Comparison of ENCODE assay signal across 1 cellular context in the genomic region with DNA sequence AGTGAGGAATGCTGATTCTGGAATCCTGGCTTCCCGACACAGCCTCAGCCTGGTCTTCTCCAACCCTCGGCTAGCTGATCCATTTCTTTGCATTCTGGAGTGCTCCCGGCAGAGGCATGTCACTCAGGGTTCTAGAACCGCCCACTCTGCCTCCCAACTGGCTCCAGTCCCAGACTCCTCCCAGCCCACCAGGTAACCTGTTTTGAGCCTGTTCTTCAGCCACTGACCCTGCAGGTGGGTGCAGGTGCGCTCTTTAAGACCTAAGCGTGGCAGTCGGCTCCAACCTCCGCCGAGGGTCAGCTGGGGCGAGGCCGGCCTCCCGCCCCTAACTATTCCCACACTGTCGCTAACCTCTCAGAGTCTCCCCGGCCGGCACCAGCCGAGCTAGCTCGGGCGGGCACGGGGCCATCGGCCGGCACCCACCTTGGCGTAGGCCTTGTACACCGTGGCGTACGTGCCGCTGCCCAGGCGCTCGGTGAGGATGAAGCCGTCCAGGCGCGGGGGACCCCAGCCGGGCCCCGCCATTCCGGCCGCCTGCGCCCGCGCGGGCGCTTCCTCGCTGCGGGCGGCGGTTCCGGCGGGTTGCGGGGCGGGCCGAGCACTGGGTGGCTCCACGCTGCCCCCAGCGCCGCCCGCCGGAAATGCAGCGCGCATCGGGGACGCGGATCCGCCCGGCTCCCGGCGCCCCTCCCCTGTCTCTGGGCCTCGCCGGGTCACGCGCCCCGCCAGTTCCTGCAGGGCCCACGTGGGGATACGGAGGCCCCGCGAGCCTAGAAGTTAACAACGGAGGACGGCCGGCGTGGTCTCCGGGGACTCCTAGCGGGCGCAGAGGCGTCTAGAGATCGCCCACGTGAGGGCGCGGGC.
TF ChIP-seq lines count a peak whose summit lies in the region.

A gene with protein sequence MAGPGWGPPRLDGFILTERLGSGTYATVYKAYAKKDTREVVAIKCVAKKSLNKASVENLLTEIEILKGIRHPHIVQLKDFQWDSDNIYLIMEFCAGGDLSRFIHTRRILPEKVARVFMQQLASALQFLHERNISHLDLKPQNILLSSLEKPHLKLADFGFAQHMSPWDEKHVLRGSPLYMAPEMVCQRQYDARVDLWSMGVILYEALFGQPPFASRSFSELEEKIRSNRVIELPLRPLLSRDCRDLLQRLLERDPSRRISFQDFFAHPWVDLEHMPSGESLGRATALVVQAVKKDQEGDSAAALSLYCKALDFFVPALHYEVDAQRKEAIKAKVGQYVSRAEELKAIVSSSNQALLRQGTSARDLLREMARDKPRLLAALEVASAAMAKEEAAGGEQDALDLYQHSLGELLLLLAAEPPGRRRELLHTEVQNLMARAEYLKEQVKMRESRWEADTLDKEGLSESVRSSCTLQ (minus strand): TSS at position 576 of the 864 bp plus-strand sequence. CDS start 51 bp downstream, at position 525.

TF ChIP-seq in HepG2, 621 proteins besides CTCF, POLR2A, EP300 and RAD21 (continued from another document and continues in another):
- no peak for TF ChIP-seq ZNF337 (CRISPR knock-in tag; IDR thresholded peaks at IDR 0.05; ENCODE audit: borderline replicate concordance, low read depth)
- 0 out of 2 replicates have a peak, but pooled peaks have one; percentile 37 for TF ChIP-seq JUND (CRISPR knock-in tag; IDR thresholded peaks at IDR 0.05)
- no peak for TF ChIP-seq ZNF160 (CRISPR knock-in tag; IDR thresholded peaks at IDR 0.05)
- no peak for TF ChIP-seq ZNF7 (CRISPR knock-in tag; IDR thresholded peaks at IDR 0.05)
- TF ChIP-seq KLF16 (CRISPR knock-in tag; IDR thresholded peaks at IDR 0.05): 0 out of 4 replicates have a peak, but pooled peaks of 1 of the 2 experiments have one; percentile 38
- TF ChIP-seq POLR2AphosphoS5 (IDR thresholded peaks at IDR 0.05; ENCODE audit: low read depth, low read length): peak; percentile 55
- TF ChIP-seq, protein P1, sequence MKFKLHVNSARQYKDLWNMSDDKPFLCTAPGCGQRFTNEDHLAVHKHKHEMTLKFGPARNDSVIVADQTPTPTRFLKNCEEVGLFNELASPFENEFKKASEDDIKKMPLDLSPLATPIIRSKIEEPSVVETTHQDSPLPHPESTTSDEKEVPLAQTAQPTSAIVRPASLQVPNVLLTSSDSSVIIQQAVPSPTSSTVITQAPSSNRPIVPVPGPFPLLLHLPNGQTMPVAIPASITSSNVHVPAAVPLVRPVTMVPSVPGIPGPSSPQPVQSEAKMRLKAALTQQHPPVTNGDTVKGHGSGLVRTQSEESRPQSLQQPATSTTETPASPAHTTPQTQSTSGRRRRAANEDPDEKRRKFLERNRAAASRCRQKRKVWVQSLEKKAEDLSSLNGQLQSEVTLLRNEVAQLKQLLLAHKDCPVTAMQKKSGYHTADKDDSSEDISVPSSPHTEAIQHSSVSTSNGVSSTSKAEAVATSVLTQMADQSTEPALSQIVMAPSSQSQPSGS (CRISPR knock-in tag; IDR thresholded peaks at IDR 0.05): no peak
- TF ChIP-seq KMT2B (CRISPR knock-in tag; IDR thresholded peaks at IDR 0.05): no peak; the same call in 1 of the 2 replicates
- TF ChIP-seq, protein P2, sequence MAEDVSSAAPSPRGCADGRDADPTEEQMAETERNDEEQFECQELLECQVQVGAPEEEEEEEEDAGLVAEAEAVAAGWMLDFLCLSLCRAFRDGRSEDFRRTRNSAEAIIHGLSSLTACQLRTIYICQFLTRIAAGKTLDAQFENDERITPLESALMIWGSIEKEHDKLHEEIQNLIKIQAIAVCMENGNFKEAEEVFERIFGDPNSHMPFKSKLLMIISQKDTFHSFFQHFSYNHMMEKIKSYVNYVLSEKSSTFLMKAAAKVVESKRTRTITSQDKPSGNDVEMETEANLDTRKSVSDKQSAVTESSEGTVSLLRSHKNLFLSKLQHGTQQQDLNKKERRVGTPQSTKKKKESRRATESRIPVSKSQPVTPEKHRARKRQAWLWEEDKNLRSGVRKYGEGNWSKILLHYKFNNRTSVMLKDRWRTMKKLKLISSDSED (CRISPR knock-in tag; IDR thresholded peaks at IDR 0.05): no peak
- TF ChIP-seq YEATS4 (CRISPR knock-in tag; IDR thresholded peaks at IDR 0.05; ENCODE audit: borderline replicate concordance): peak; percentile 76
- TF ChIP-seq, protein P3, sequence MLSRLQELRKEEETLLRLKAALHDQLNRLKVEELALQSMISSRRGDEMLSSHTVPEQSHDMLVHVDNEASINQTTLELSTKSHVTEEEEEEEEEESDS (CRISPR knock-in tag; IDR thresholded peaks at IDR 0.05; ENCODE audit: borderline replicate concordance): no peak
- no peak for TF ChIP-seq ZNF12 (CRISPR knock-in tag; IDR thresholded peaks at IDR 0.05)
- TF ChIP-seq, protein P4, sequence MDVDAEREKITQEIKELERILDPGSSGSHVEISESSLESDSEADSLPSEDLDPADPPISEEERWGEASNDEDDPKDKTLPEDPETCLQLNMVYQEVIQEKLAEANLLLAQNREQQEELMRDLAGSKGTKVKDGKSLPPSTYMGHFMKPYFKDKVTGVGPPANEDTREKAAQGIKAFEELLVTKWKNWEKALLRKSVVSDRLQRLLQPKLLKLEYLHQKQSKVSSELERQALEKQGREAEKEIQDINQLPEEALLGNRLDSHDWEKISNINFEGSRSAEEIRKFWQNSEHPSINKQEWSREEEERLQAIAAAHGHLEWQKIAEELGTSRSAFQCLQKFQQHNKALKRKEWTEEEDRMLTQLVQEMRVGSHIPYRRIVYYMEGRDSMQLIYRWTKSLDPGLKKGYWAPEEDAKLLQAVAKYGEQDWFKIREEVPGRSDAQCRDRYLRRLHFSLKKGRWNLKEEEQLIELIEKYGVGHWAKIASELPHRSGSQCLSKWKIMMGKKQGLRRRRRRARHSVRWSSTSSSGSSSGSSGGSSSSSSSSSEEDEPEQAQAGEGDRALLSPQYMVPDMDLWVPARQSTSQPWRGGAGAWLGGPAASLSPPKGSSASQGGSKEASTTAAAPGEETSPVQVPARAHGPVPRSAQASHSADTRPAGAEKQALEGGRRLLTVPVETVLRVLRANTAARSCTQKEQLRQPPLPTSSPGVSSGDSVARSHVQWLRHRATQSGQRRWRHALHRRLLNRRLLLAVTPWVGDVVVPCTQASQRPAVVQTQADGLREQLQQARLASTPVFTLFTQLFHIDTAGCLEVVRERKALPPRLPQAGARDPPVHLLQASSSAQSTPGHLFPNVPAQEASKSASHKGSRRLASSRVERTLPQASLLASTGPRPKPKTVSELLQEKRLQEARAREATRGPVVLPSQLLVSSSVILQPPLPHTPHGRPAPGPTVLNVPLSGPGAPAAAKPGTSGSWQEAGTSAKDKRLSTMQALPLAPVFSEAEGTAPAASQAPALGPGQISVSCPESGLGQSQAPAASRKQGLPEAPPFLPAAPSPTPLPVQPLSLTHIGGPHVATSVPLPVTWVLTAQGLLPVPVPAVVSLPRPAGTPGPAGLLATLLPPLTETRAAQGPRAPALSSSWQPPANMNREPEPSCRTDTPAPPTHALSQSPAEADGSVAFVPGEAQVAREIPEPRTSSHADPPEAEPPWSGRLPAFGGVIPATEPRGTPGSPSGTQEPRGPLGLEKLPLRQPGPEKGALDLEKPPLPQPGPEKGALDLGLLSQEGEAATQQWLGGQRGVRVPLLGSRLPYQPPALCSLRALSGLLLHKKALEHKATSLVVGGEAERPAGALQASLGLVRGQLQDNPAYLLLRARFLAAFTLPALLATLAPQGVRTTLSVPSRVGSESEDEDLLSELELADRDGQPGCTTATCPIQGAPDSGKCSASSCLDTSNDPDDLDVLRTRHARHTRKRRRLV (CRISPR knock-in tag; IDR thresholded peaks at IDR 0.05): no peak
- TF ChIP-seq RBFOX2 (IDR thresholded peaks at IDR 0.05; ENCODE audit: low read depth, low read length): peak; percentile 75
- TF ChIP-seq, protein P5, sequence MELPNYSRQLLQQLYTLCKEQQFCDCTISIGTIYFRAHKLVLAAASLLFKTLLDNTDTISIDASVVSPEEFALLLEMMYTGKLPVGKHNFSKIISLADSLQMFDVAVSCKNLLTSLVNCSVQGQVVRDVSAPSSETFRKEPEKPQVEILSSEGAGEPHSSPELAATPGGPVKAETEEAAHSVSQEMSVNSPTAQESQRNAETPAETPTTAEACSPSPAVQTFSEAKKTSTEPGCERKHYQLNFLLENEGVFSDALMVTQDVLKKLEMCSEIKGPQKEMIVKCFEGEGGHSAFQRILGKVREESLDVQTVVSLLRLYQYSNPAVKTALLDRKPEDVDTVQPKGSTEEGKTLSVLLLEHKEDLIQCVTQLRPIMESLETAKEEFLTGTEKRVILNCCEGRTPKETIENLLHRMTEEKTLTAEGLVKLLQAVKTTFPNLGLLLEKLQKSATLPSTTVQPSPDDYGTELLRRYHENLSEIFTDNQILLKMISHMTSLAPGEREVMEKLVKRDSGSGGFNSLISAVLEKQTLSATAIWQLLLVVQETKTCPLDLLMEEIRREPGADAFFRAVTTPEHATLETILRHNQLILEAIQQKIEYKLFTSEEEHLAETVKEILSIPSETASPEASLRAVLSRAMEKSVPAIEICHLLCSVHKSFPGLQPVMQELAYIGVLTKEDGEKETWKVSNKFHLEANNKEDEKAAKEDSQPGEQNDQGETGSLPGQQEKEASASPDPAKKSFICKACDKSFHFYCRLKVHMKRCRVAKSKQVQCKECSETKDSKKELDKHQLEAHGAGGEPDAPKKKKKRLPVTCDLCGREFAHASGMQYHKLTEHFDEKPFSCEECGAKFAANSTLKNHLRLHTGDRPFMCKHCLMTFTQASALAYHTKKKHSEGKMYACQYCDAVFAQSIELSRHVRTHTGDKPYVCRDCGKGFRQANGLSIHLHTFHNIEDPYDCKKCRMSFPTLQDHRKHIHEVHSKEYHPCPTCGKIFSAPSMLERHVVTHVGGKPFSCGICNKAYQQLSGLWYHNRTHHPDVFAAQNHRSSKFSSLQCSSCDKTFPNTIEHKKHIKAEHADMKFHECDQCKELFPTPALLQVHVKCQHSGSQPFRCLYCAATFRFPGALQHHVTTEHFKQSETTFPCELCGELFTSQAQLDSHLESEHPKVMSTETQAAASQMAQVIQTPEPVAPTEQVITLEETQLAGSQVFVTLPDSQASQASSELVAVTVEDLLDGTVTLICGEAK (IDR thresholded peaks at IDR 0.05): no peak
- TF ChIP-seq, protein P5 (CRISPR knock-in tag; IDR thresholded peaks at IDR 0.05): no peak
- peak; percentile 34; the same call in 1 of the 2 replicates for TF ChIP-seq ZSCAN21 (CRISPR knock-in tag; IDR thresholded peaks at IDR 0.05; ENCODE audit: borderline replicate concordance)
- no peak for TF ChIP-seq ZFYVE20 (CRISPR knock-in tag; IDR thresholded peaks at IDR 0.05; ENCODE audit: borderline replicate concordance, low read depth)
- no peak for TF ChIP-seq ETV5 (CRISPR knock-in tag; IDR thresholded peaks at IDR 0.05; ENCODE audit: borderline replicate concordance)
- TF ChIP-seq SRSF4 (IDR thresholded peaks at IDR 0.05; ENCODE audit: low read depth, low read length, poor library complexity, severe bottlenecking): no peak
- TF ChIP-seq SOX13 (IDR thresholded peaks at IDR 0.05): no peak
- no peak; a peak in 1 of 4 replicates for TF ChIP-seq SOX13 (CRISPR knock-in tag; conservative IDR thresholded peaks at IDR 0.05 in 1 of 2, IDR thresholded peaks at IDR 0.05 in 1 of 2)
- TF ChIP-seq JUN (CRISPR knock-in tag; IDR thresholded peaks at IDR 0.05): peak; percentile 44; the same call in 1 of the 2 replicates
- TF ChIP-seq, protein P6, sequence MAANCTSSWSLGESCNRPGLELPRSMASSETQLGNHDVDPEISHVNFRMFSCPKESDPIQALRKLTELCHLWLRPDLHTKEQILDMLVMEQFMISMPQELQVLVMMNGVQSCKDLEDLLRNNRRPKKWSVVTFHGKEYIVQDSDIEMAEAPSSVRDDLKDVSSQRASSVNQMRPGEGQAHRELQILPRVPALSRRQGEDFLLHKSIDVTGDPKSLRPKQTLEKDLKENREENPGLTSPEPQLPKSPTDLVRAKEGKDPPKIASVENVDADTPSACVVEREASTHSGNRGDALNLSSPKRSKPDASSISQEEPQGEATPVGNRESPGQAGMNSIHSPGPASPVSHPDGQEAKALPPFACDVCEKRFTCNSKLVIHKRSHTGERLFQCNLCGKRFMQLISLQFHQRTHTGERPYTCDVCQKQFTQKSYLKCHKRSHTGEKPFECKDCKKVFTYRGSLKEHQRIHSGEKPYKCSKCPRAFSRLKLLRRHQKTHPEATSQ (CRISPR knock-in tag; IDR thresholded peaks at IDR 0.05; ENCODE audit: borderline replicate concordance): no peak
- TF ChIP-seq TRIM24 (CRISPR knock-in tag; IDR thresholded peaks at IDR 0.05): no peak
- TF ChIP-seq, protein P7, sequence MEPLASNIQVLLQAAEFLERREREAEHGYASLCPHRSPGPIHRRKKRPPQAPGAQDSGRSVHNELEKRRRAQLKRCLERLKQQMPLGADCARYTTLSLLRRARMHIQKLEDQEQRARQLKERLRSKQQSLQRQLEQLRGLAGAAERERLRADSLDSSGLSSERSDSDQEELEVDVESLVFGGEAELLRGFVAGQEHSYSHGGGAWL (CRISPR knock-in tag; IDR thresholded peaks at IDR 0.05): no peak
- no peak for TF ChIP-seq FOXA3 (CRISPR knock-in tag; IDR thresholded peaks at IDR 0.05)
- no peak for TF ChIP-seq ZBTB7B (CRISPR knock-in tag; IDR thresholded peaks at IDR 0.05)
- TF ChIP-seq ZKSCAN8 (CRISPR knock-in tag; IDR thresholded peaks at IDR 0.05; ENCODE audit: borderline replicate concordance): no peak
- no peak for TF ChIP-seq PRMT3 (CRISPR knock-in tag; IDR thresholded peaks at IDR 0.05; ENCODE audit: borderline replicate concordance, low read depth)
- peak; percentile 67 for TF ChIP-seq ZFX (CRISPR knock-in tag; IDR thresholded peaks at IDR 0.05; ENCODE audit: low read depth)
- 0 out of 2 replicates have a peak, but pooled peaks have one; percentile 56 for TF ChIP-seq ZSCAN20 (CRISPR knock-in tag; IDR thresholded peaks at IDR 0.05; ENCODE audit: borderline replicate concordance)
- TF ChIP-seq MED1 (CRISPR knock-in tag; IDR thresholded peaks at IDR 0.05): no peak
- TF ChIP-seq ZNF674 (CRISPR knock-in tag; IDR thresholded peaks at IDR 0.05; ENCODE audit: low read depth): no peak
- TF ChIP-seq ELF1 (CRISPR knock-in tag; IDR thresholded peaks at IDR 0.05): no peak
